1 cellular context compared by ENCODE assay signal in the genomic region with DNA sequence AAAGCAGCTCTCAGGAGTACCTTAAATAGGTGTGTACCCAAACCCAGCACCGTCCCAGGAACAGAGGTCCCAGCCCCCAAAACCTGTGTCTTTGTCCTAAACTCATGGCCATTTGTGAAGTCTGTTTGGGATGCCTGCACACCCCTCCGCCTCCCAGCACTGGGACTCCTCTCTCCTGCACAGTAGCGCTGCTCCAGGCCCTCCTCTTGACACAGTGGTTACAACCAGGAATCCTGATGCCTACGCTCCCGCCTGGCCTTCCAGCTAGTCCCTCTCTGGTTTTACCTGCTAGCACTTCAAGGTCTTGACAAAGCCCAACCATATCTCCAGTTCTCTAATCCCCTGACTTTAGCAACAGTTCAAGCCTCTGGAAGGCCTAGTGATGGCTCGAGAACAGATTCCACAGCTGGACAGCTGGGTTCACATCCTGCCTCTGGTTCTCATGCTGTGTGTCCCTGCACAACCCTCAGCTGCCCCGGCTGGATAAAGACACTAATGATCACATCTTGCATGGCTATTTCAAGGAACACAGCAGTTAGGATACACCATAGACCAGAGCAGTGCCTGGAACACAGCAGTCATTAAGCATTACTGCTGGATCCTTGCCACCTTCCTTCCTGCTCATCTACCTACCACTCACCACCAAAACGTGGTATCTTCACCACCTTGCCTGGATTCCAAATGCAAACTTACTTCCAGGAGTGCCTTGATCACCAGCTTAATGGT.
TF ChIP-seq lines count a peak whose summit lies in the region.

No MANE protein-coding gene starts in this region.

TF ChIP-seq in HCT116, 20 proteins besides CTCF, POLR2A, EP300 and RAD21 (continued from another document):
- TF ChIP-seq, protein P1, sequence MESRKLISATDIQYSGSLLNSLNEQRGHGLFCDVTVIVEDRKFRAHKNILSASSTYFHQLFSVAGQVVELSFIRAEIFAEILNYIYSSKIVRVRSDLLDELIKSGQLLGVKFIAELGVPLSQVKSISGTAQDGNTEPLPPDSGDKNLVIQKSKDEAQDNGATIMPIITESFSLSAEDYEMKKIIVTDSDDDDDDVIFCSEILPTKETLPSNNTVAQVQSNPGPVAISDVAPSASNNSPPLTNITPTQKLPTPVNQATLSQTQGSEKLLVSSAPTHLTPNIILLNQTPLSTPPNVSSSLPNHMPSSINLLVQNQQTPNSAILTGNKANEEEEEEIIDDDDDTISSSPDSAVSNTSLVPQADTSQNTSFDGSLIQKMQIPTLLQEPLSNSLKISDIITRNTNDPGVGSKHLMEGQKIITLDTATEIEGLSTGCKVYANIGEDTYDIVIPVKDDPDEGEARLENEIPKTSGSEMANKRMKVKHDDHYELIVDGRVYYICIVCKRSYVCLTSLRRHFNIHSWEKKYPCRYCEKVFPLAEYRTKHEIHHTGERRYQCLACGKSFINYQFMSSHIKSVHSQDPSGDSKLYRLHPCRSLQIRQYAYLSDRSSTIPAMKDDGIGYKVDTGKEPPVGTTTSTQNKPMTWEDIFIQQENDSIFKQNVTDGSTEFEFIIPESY (IDR thresholded peaks at IDR 0.05; ENCODE audit: extremely low read depth, insufficient replicate concordance, low read length): no peak
- TF ChIP-seq TCF7L2 (IDR thresholded peaks at IDR 0.05; ENCODE audit: borderline replicate concordance, extremely low read depth, insufficient read depth, insufficient read length): no peak
- TF ChIP-seq POLR2AphosphoS5 (IDR thresholded peaks at IDR 0.05; ENCODE audit: low read depth, low read length): no peak
- TF ChIP-seq, protein P2, sequence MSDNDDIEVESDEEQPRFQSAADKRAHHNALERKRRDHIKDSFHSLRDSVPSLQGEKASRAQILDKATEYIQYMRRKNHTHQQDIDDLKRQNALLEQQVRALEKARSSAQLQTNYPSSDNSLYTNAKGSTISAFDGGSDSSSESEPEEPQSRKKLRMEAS (IDR thresholded peaks at IDR 0.05): no peak
- no peak for TF ChIP-seq FOSL1 (IDR thresholded peaks at IDR 0.05; ENCODE audit: low read depth)
- no peak for TF ChIP-seq EZH2phosphoT487 (IDR thresholded peaks at IDR 0.05; ENCODE audit: borderline replicate concordance)
- no peak for TF ChIP-seq SRF (IDR thresholded peaks at IDR 0.05; ENCODE audit: low read depth)
- no peak for TF ChIP-seq ZFX (IDR thresholded peaks at IDR 0.05)
- TF ChIP-seq ZNF274 (IDR thresholded peaks at IDR 0.05; ENCODE audit: low read depth, low read length): no peak
TF ChIP-seq in HCT116: peak in this region for 0.
